In the genomic region with DNA sequence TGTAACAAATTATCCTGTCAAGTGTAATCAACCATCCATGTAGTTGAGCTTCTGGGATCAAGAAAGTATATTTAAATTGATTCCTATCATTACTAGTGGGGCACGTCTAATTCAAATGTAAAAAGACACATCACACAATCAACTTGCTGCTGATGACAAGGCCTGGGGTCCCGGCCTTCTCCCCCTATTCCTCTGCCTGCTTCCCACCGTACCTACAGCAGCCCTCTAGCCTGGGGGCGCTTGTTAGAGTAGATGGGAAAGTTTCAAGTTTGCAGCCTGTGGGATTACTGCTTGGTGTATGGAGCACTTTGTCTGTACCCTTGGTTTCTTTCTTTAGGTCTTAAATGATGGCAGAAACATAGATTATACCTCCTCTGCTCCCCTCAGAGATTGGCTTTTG, we compare ENCODE assay signal across 1 cellular context.
TF ChIP-seq lines count a peak whose summit lies in the region.

No MANE protein-coding gene starts in this region.

TF ChIP-seq in WTC11, 78 proteins besides CTCF, POLR2A, EP300 and RAD21 (continued from another document):
- TF ChIP-seq, protein P1, sequence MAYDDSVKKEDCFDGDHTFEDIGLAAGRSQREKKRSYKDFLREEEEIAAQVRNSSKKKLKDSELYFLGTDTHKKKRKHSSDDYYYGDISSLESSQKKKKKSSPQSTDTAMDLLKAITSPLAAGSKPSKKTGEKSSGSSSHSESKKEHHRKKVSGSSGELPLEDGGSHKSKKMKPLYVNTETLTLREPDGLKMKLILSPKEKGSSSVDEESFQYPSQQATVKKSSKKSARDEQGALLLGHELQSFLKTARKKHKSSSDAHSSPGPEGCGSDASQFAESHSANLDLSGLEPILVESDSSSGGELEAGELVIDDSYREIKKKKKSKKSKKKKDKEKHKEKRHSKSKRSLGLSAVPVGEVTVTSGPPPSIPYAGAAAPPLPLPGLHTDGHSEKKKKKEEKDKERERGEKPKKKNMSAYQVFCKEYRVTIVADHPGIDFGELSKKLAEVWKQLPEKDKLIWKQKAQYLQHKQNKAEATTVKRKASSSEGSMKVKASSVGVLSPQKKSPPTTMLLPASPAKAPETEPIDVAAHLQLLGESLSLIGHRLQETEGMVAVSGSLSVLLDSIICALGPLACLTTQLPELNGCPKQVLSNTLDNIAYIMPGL (CRISPR knock-in tag; IDR thresholded peaks at IDR 0.05), result no peak
- TF ChIP-seq, protein P2, sequence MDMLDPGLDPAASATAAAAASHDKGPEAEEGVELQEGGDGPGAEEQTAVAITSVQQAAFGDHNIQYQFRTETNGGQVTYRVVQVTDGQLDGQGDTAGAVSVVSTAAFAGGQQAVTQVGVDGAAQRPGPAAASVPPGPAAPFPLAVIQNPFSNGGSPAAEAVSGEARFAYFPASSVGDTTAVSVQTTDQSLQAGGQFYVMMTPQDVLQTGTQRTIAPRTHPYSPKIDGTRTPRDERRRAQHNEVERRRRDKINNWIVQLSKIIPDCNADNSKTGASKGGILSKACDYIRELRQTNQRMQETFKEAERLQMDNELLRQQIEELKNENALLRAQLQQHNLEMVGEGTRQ (CRISPR knock-in tag; IDR thresholded peaks at IDR 0.05), result no peak
- no peak for TF ChIP-seq ZNF232 (CRISPR knock-in tag; IDR thresholded peaks at IDR 0.05)
- TF ChIP-seq ZNF396 (CRISPR knock-in tag; IDR thresholded peaks at IDR 0.05; ENCODE audit: borderline replicate concordance), result no peak
- no peak for TF ChIP-seq ZNF416 (CRISPR knock-in tag; IDR thresholded peaks at IDR 0.05)
- TF ChIP-seq, protein P3, sequence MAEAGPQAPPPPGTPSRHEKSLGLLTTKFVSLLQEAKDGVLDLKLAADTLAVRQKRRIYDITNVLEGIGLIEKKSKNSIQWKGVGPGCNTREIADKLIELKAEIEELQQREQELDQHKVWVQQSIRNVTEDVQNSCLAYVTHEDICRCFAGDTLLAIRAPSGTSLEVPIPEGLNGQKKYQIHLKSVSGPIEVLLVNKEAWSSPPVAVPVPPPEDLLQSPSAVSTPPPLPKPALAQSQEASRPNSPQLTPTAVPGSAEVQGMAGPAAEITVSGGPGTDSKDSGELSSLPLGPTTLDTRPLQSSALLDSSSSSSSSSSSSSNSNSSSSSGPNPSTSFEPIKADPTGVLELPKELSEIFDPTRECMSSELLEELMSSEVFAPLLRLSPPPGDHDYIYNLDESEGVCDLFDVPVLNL (CRISPR knock-in tag; IDR thresholded peaks at IDR 0.05; ENCODE audit: borderline replicate concordance, low read depth), result no peak
- TF ChIP-seq, protein P4, sequence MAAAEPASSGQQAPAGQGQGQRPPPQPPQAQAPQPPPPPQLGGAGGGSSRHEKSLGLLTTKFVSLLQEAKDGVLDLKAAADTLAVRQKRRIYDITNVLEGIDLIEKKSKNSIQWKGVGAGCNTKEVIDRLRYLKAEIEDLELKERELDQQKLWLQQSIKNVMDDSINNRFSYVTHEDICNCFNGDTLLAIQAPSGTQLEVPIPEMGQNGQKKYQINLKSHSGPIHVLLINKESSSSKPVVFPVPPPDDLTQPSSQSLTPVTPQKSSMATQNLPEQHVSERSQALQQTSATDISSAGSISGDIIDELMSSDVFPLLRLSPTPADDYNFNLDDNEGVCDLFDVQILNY (CRISPR knock-in tag; IDR thresholded peaks at IDR 0.05), result no peak
